Comparison of ENCODE assay signal across 8 cellular contexts in genomic region chr1:1407957-1408318, GRCh38. TPM values are rescaled to one million over a fixed set of nuclear protein-coding genes. Genes with fewer than 3 reads are reported as not detected.
A peak's percentile ranks its signal among the peaks of the same experiment; 100 is the strongest.
DNase-seq lines count a peak whose midpoint lies in the region; ATAC-seq, FAIRE-seq and TF ChIP-seq lines count a peak whose summit lies in the region.

No MANE protein-coding gene starts in this region.

- no peak for TF ChIP-seq CTCF in A549 (IDR thresholded peaks at IDR 0.05)
- no peak for TF ChIP-seq CTCF in HL-60 (IDR thresholded peaks at IDR 0.05; ENCODE audit: insufficient read depth, low read length)
- TF ChIP-seq CTCF in bronchial epithelial cell (IDR thresholded peaks at IDR 0.05; ENCODE audit: insufficient read depth, low read length, severe bottlenecking) = no peak

- H3K27ac ChIP-seq in A549 = peak overlapping the region; percentile 88 to 100
- H3K27ac ChIP-seq in HL-60 (replicated peaks) = peak overlapping the region; percentile 84

- H3K27me3 ChIP-seq in HL-60 (ENCODE audit: insufficient read depth, poor library complexity, severe bottlenecking) (no peaks in the 10 kb centered on the region), bronchial epithelial cell (ENCODE audit: control insufficient read depth, insufficient read depth, low read length) (no peaks in the 10 kb centered on the region), mucosa of stomach (ENCODE audit: control insufficient read depth, insufficient read depth, low read length) (no peaks in the 10 kb centered on the region)

- peak overlapping the region; percentile 91 for H3K9ac ChIP-seq in mucosa of stomach (ENCODE audit: low read length)

- FAIRE-seq in A549 (lab: Jason Lieb, UNC) (no peak), bronchial epithelial cell (lab: Jason Lieb, UNC) (no peak)

- DNase-seq in A549 (ENCODE audit: low read depth in 1 of 2, low spot score in 1 of 2) (no peak), HL-60 (ENCODE audit: low read depth in 1 of 2, low spot score in 1 of 2) (no peak), bronchial epithelial cell (ENCODE audit: low read depth) (no peak), glomerular visceral epithelial cell (ENCODE audit: extremely low spot score) (no peak)

- H3K4me3 ChIP-seq in A549 (peak overlapping the region; percentile 69), HL-60 (replicated peaks; ENCODE audit: insufficient read depth, low read length) (peak overlapping the region; percentile 86), bronchial epithelial cell (ENCODE audit: low read depth, low read length) (peak overlapping the region; percentile 90), mucosa of stomach (ENCODE audit: low read length) (peak overlapping the region; percentile 97)

- CTCF ChIA-PET in A549 (lab: Yijun Ruan, JAX) = interaction anchor here (0.5 to 3.8 kb wide), 4 partner anchors 33 to 496 kb away, joined by 3 to 21 read pairs (median 7); no protein-coding TSS in a partner anchor

- peaks cover 12% of the 10 kb centered on the region for H3K36me3 ChIP-seq in bronchial epithelial cell (ENCODE audit: control insufficient read depth, insufficient read depth, low read length)
- H3K36me3 ChIP-seq in mucosa of stomach (ENCODE audit: control insufficient read depth, insufficient read depth, low read length) = peaks cover 7% of the 10 kb centered on the region

- no peak for TF ChIP-seq EP300 in A549 (IDR thresholded peaks at IDR 0.05)

- peak overlapping the region; percentile 93 for H3K4me2 ChIP-seq in A549

- POLR2A ChIA-PET in A549 (lab: Yijun Ruan, JAX) = interaction anchor here (0.7 to 2.3 kb wide), 5 partner anchors 9 to 97 kb away, joined by 3 to 12 read pairs (median 4); partner anchors contain the start of genes AURKAIP1 and CCNL2

- 35% methylated on average over 13 of the region's 13 CpGs for WGBS in A549 (ENCODE audit: missing lambda C conversion rate)

- no peak for TF ChIP-seq POLR2A in A549 (IDR thresholded peaks at IDR 0.05; ENCODE audit: low read length)

- peaks cover 22% of the 10 kb centered on the region for H3K4me1 ChIP-seq in A549
- peaks cover 16% of the 10 kb centered on the region for H3K4me1 ChIP-seq in mucosa of stomach (ENCODE audit: control insufficient read depth, insufficient read depth, low read length)

- H3K9me3 ChIP-seq in A549 (no peaks in the 10 kb centered on the region), mucosa of stomach (ENCODE audit: control insufficient read depth, low read length) (no peaks in the 10 kb centered on the region)

- no peak for TF ChIP-seq RAD21 in A549 (conservative IDR thresholded peaks at IDR 0.05 in 1 of 2, IDR thresholded peaks at IDR 0.05 in 1 of 2)

- no peak for ATAC-seq in A549
- no peak for ATAC-seq in HG02884 (IDR thresholded peaks at IDR 0.05; ENCODE audit: unreplicated experiment)
- no peak for ATAC-seq in GM19023 (IDR thresholded peaks at IDR 0.05; ENCODE audit: unreplicated experiment)
- no peak for ATAC-seq in GM19467 (IDR thresholded peaks at IDR 0.05; ENCODE audit: unreplicated experiment)

TF ChIP-seq in A549, 52 proteins besides CTCF, POLR2A, EP300 and RAD21:
- TF ChIP-seq HDAC2 (IDR thresholded peaks at IDR 0.05) = no peak
- no peak for TF ChIP-seq SMC3 (IDR thresholded peaks at IDR 0.05)
- TF ChIP-seq ZC3H11A (IDR thresholded peaks at IDR 0.05) = no peak
- no peak for TF ChIP-seq CHD4 (IDR thresholded peaks at IDR 0.05; ENCODE audit: borderline replicate concordance)
- TF ChIP-seq BCL3 (IDR thresholded peaks at IDR 0.05) = no peak
TF ChIP-seq in A549: peak in this region for 0.

RNA-seq across cellular contexts. Expression of gene MRPL20, which starts 0.8 kb away (rescaled TPM):
- polyA plus RNA-seq in A549 (2011; rRNA removed) = 146 and 163 TPM in 2 replicates
- 151 and 186 TPM in 2 replicates for polyA plus RNA-seq in A549 (2012; cell fraction: cytosol; rRNA removed)
- 78.1 and 104 TPM in 2 replicates for polyA plus RNA-seq in A549 (2012; cell fraction: nucleus; rRNA removed)
- 151 to 164 TPM (median 158 TPM) in 3 replicates for polyA plus RNA-seq in A549 (2017; fragmentation: RNase III; extraction: RNeasy Plus Mini Kit Qiagen cat#74134 plus additional on column Dnase treatment)
- polyA minus RNA-seq in A549 (2011; rRNA and poly(A)+ RNA removed) = 50.5 and 55.7 TPM in 2 replicates
- 46.3 and 50.4 TPM in 2 replicates for total RNA-seq in bronchial epithelial cell

RNA-seq across cellular contexts. Expression of gene CCNL2, which starts 8.8 kb away (rescaled TPM):
- polyA plus RNA-seq in A549 (2011; rRNA removed) = 111 TPM in 2 replicates
- polyA plus RNA-seq in A549 (2012; cell fraction: cytosol; rRNA removed) = 63.8 and 64.7 TPM in 2 replicates
- polyA plus RNA-seq in A549 (2012; cell fraction: nucleus; rRNA removed) = 470 and 556 TPM in 2 replicates
- 80.3 to 93.3 TPM (median 85.5 TPM) in 3 replicates for polyA plus RNA-seq in A549 (2017; fragmentation: RNase III; extraction: RNeasy Plus Mini Kit Qiagen cat#74134 plus additional on column Dnase treatment)
- polyA minus RNA-seq in A549 (2011; rRNA and poly(A)+ RNA removed) = 32.8 and 37.7 TPM in 2 replicates
- total RNA-seq in bronchial epithelial cell = 119 and 134 TPM in 2 replicates

RNA-seq across cellular contexts. Expression of gene ANKRD65, which starts 13.1 kb away (rescaled TPM):
- polyA plus RNA-seq in A549 (2011; rRNA removed) (not detected in 2 replicates), A549 (2017; fragmentation: RNase III; extraction: RNeasy Plus Mini Kit Qiagen cat#74134 plus additional on column Dnase treatment) (0.05 TPM in 1 of 3 replicates, not detected in the others)
- 0.07 and 0.12 TPM in 2 replicates for polyA plus RNA-seq in A549 (2012; cell fraction: cytosol; rRNA removed)
- polyA plus RNA-seq in A549 (2012; cell fraction: nucleus; rRNA removed) = 0.05 TPM in 1 of 2 replicates, not detected in the other
- not detected in 2 replicates for polyA minus RNA-seq in A549 (2011; rRNA and poly(A)+ RNA removed)
- total RNA-seq in bronchial epithelial cell = 5.3 and 7.9 TPM in 2 replicates

RNA-seq across cellular contexts. Expression of gene VWA1, which starts 27.6 kb away (rescaled TPM):
- polyA plus RNA-seq in A549 (2011; rRNA removed) = 3.7 and 4.0 TPM in 2 replicates
- polyA plus RNA-seq in A549 (2012; cell fraction: cytosol; rRNA removed) = 8.6 and 13.7 TPM in 2 replicates
- 17.7 and 31.1 TPM in 2 replicates for polyA plus RNA-seq in A549 (2012; cell fraction: nucleus; rRNA removed)
- polyA plus RNA-seq in A549 (2017; fragmentation: RNase III; extraction: RNeasy Plus Mini Kit Qiagen cat#74134 plus additional on column Dnase treatment) = 4.2 to 5.3 TPM (median 4.8 TPM) in 3 replicates
- 1.2 and 1.3 TPM in 2 replicates for polyA minus RNA-seq in A549 (2011; rRNA and poly(A)+ RNA removed)
- 5.0 and 7.9 TPM in 2 replicates for total RNA-seq in bronchial epithelial cell

RNA-seq across cellular contexts. Expression of gene AURKAIP1, which starts 32.9 kb away (rescaled TPM):
- polyA plus RNA-seq in A549 (2011; rRNA removed) (49.8 and 62.0 TPM in 2 replicates), A549 (2017; fragmentation: RNase III; extraction: RNeasy Plus Mini Kit Qiagen cat#74134 plus additional on column Dnase treatment) (97.2 to 102 TPM (median 97.9 TPM) in 3 replicates)
- polyA plus RNA-seq in A549 (2012; cell fraction: cytosol; rRNA removed) = 155 and 157 TPM in 2 replicates
- 96.0 and 111 TPM in 2 replicates for polyA plus RNA-seq in A549 (2012; cell fraction: nucleus; rRNA removed)
- polyA minus RNA-seq in A549 (2011; rRNA and poly(A)+ RNA removed) = 13.1 and 17.2 TPM in 2 replicates
- total RNA-seq in bronchial epithelial cell = 93.5 and 128 TPM in 2 replicates
